In the genomic region with DNA sequence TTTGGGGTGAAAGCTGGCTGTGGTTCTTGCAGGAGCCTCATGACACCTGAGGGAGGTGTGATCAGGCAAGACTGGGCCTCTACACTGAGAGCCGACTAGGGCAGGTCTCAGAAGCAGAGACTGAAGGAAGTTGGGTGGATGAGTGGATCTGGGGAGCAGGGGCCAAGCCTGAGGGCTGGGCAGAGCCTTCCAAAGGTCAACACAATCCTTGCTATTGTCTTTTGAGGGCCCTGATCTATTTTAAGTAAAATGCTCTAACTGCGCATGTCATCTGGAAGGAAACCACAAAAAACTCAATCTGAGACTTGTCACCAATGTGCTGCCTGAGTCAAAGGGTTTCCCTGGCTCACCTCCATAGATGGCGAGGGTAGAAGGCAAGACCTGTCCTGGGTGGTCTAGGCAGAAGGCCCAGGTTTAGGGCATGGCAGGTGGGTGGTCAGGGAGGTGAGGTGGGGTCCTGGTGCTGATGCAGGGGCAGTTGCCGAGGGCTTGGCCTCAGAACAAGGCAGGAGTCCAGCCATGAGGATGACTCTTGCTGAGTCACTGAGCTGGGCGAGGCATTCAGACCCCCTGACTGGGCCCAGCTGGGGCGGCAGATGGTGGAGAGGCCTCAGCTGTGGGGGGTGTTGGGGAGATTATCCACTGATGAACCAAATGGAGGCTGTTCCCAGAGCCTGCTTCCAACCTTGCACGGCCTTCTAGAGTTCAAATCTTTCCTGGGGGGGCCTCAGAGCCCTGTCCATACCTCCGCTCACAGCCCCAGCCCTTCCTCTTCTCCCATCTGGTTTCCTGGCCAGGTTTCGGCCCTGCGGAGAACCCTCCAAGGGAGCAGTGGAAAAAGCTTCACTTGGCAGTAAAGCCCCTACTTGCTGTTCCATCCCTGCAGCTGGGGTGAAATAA, we compare ENCODE assay signal across 7 cellular contexts. TPM values are rescaled to one million over a fixed set of nuclear protein-coding genes. Genes with fewer than 3 reads are reported as not detected.
A peak's percentile ranks its signal among the peaks of the same experiment; 100 is the strongest.
DNase-seq lines count a peak whose midpoint lies in the region; ATAC-seq and TF ChIP-seq lines count a peak whose summit lies in the region.

No MANE protein-coding gene starts in this region.

- no peak for ATAC-seq in thoracic aorta (ENCODE audit: insufficient number of reproducible peaks, low FRiP score, low read depth)
- no peak for ATAC-seq in GM18858 (IDR thresholded peaks at IDR 0.05; ENCODE audit: unreplicated experiment)

- TF ChIP-seq CTCF in thoracic aorta (IDR thresholded peaks at IDR 0.05): no peak

- H3K27me3 ChIP-seq in SJSA1 (replicated peaks) (no peaks in the 10 kb centered on the region), thoracic aorta (replicated peaks; ENCODE audit: insufficient read depth) (no peaks in the 10 kb centered on the region)

- WGBS in mesodermal cell (ENCODE audit: insufficient coverage in 2 of 2), 2 experiments: 83 to 86% methylated on average over 9 to 10 of the region's 10 CpGs

- peak; percentile 96 for DNase-seq in HCEC 1CT
- peak; percentile 87 to 90 for DNase-seq in SJSA1 (ENCODE audit: low read depth in 1 of 2, low spot score in 2 of 2)
- peak; percentile 90 for DNase-seq in cerebellum (ENCODE audit: low spot score)
- no peak for DNase-seq in thoracic aorta (ENCODE audit: low spot score)
- no peak for DNase-seq in UCSD-AML1 (lab: John Stamatoyannopoulos, UW; ENCODE audit: unreplicated experiment)

- H3K4me1 ChIP-seq in SJSA1 (replicated peaks) (peaks cover 56% of the 10 kb centered on the region), mesodermal cell (ENCODE audit: control insufficient read depth, insufficient read depth, low read length, poor library complexity, severe bottlenecking) (peaks cover 35% of the 10 kb centered on the region), thoracic aorta (ENCODE audit: control insufficient read depth in 1 of 2, low read depth in 2 of 2) (peaks cover 41 to 60% of the 10 kb centered on the region in 2 donors)

- no peaks in the 10 kb centered on the region for H3K9me3 ChIP-seq in SJSA1 (replicated peaks)
- no peaks in the 10 kb centered on the region for H3K9me3 ChIP-seq in mesodermal cell (ENCODE audit: control insufficient read depth, low read length)
- H3K9me3 ChIP-seq in thoracic aorta: no peaks in the 10 kb centered on the region

- H3K4me3 ChIP-seq in SJSA1 (no peak overlapping the region), mesodermal cell (ENCODE audit: extremely low read depth, insufficient read depth, low read length, poor library complexity, severe bottlenecking) (no peak overlapping the region), thoracic aorta (peak overlapping the region; percentile 60)

- H3K36me3 ChIP-seq in SJSA1 (peaks cover 7% of the 10 kb centered on the region; the same call in 1 of the 2 replicates), mesodermal cell (ENCODE audit: control insufficient read depth, insufficient read depth, low read length) (peaks cover 8% of the 10 kb centered on the region), thoracic aorta (peaks cover 2% of the 10 kb centered on the region)

- H3K27ac ChIP-seq in SJSA1: peak overlapping the region; percentile 57
- peak overlapping the region; percentile 87 for H3K27ac ChIP-seq in mesodermal cell (ENCODE audit: low read depth, low read length, severe bottlenecking)
- peak overlapping the region; percentile 75 to 87 for H3K27ac ChIP-seq in thoracic aorta

RNA-seq across cellular contexts. Expression of gene MVP, which starts 5.1 kb away (rescaled TPM):
- 138 and 149 TPM in 2 replicates for total RNA-seq in SJSA1 (2014; rRNA removed; shearing (Covaris generic))
- total RNA-seq in cerebellum (6.7 TPM), thoracic aorta (100 to 1,000 TPM; 175 to 190 TPM)
- 6.5 TPM for polyA plus RNA-seq in mesodermal cell (2013, experiment 1 of 2)
- 6.7 TPM for polyA plus RNA-seq in mesodermal cell (2013, experiment 2 of 2)

RNA-seq across cellular contexts. Expression of gene PAGR1, which starts 9.4 kb away (rescaled TPM):
- 39.3 and 66.0 TPM in 2 replicates for total RNA-seq in SJSA1 (2014; rRNA removed; shearing (Covaris generic))
- total RNA-seq in cerebellum: 12.2 TPM
- 50.1 TPM for polyA plus RNA-seq in mesodermal cell (2013, experiment 1 of 2)
- 40.6 TPM for polyA plus RNA-seq in mesodermal cell (2013, experiment 2 of 2)
- 10 to 100 TPM; 40.8 to 45.2 TPM for total RNA-seq in thoracic aorta

RNA-seq across cellular contexts. Expression of gene PRRT2, which starts 13.4 kb away (rescaled TPM):
- total RNA-seq in SJSA1 (2014; rRNA removed; shearing (Covaris generic)): 0.11 TPM in 1 of 2 replicates, not detected in the other
- total RNA-seq in cerebellum (18.1 TPM), thoracic aorta (10 to 100 TPM; 39.4 to 40.8 TPM)
- 32.8 TPM for polyA plus RNA-seq in mesodermal cell (2013, experiment 1 of 2)
- polyA plus RNA-seq in mesodermal cell (2013, experiment 2 of 2): 25.6 TPM

RNA-seq across cellular contexts. Expression of gene MAZ, which starts 19.1 kb away (rescaled TPM):
- total RNA-seq in SJSA1 (2014; rRNA removed; shearing (Covaris generic)): 237 and 331 TPM in 2 replicates
- total RNA-seq in cerebellum (150 TPM), thoracic aorta (10 to 100 TPM; 73.0 to 99.4 TPM)
- 311 TPM for polyA plus RNA-seq in mesodermal cell (2013, experiment 1 of 2)
- polyA plus RNA-seq in mesodermal cell (2013, experiment 2 of 2): 290 TPM

RNA-seq across cellular contexts. Expression of gene KIF22, which starts 34.8 kb away (rescaled TPM):
- total RNA-seq in SJSA1 (2014; rRNA removed; shearing (Covaris generic)): 95.3 and 137 TPM in 2 replicates
- total RNA-seq in cerebellum: 49.2 TPM
- polyA plus RNA-seq in mesodermal cell (2013, experiment 1 of 2): 88.2 TPM
- 82.6 TPM for polyA plus RNA-seq in mesodermal cell (2013, experiment 2 of 2)
- total RNA-seq in thoracic aorta: 10 to 100 TPM; 11.4 to 15.2 TPM

Comparison
In these comparisons a context has a peak if more than half of its experiments do, and no peak if none do; other contexts are left out.
1. DNase-seq: peak in HCEC 1CT (single experiment), SJSA1 (2 of 2) and cerebellum (single experiment); none in thoracic aorta (single experiment) and UCSD-AML1 (single experiment).
2. RNA of gene MVP, which starts 5.1 kb away (total RNA-seq): 175 to 190 TPM in thoracic aorta and 138 to 149 TPM in SJSA1; 6.7 TPM in cerebellum (single experiment); every median in the first group is over 10 times any median in the second.
3. RNA of gene PRRT2, which starts 13.4 kb away (total RNA-seq): 39.4 to 40.8 TPM in thoracic aorta and 18.1 TPM in cerebellum (single experiment); 0.11 TPM in SJSA1; every median in the first group is over 10 times any median in the second.
4. Peak in every context shown above with its lines, with median percentiles within 50 percentile points of each other: H3K27ac ChIP-seq.